Comparison of ENCODE assay signal across 24 cellular contexts in the genomic region with DNA sequence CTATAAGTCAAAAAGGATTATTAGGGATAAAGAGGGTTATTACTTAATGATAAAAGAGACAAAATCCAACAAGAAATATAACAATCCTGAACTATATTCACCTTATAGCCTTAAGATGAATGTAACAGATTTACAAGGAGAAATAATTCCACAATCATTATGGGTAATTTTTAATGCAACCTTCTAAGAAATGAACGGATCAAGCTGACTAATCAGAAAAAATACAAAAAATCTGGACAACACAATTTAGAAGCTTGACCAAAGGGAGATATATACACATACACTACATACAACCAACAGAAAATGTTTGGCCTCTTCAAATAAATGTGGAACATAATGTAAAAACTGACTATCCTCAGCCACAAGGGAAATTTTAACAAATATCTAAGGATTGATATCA.
DNase-seq lines count a peak whose midpoint lies in the region; ATAC-seq, FAIRE-seq and TF ChIP-seq lines count a peak whose summit lies in the region.
"Had no signal": no experiment of that assay in that cellular context is flagged by ENCODE, and none has a peak within 500 bp of the region (broad histone marks: within the 10 kb centered on the region; RNA-seq: fewer than 3 reads in every experiment).

No MANE protein-coding gene starts in this region.

- no peak for TF ChIP-seq EP300 in A549 (IDR thresholded peaks at IDR 0.05)
- no peak for TF ChIP-seq EP300 in K562 (IDR thresholded peaks at IDR 0.05; ENCODE audit: low read length)

- no peak overlapping the region for H2AK5ac ChIP-seq in IMR-90 (ENCODE audit: low read depth, low read length)

- no peak for TF ChIP-seq RAD21 in A549 (conservative IDR thresholded peaks at IDR 0.05 in 1 of 2, IDR thresholded peaks at IDR 0.05 in 1 of 2)
- TF ChIP-seq RAD21 in IMR-90 (IDR thresholded peaks at IDR 0.05; ENCODE audit: low read length): no peak
- TF ChIP-seq RAD21 in K562 (CRISPR knock-in tag; conservative IDR thresholded peaks at IDR 0.05 in 1 of 2, IDR thresholded peaks at IDR 0.05 in 1 of 2): no peak

- peaks cover 10% of the 10 kb centered on the region for H3K9me3 Mint-ChIP-seq in MCF 10A (ENCODE audit: unreplicated experiment)
- peaks cover 10% of the 10 kb centered on the region for H3K9me3 Mint-ChIP-seq in activated CD4-positive, alpha-beta T cell treated with anti-CD3 and anti-CD28 coated beads, Interleukin-2, amount 10 ng/mL, durations not matched to agents 7 days and 5 days
- peaks cover 0 to 10% of the 10 kb centered on the region in 2 donors for H3K9me3 Mint-ChIP-seq in effector memory CD8-positive, alpha-beta T cell

- dilution Hi-C loops in IMR-90 (cut with HindIII; ENCODE audit: low sequenced_read_pairs, unreplicated experiment): no loop called here

- TF ChIP-seq POLR2A in breast epithelium (IDR thresholded peaks at IDR 0.05): no peak
- TF ChIP-seq POLR2A in A549 (IDR thresholded peaks at IDR 0.05; ENCODE audit: low read length): no peak
- no peak for TF ChIP-seq POLR2A in IMR-90 (IDR thresholded peaks at IDR 0.05; ENCODE audit: low read depth, low read length)
- TF ChIP-seq POLR2A in K562 (conservative IDR thresholded peaks at IDR 0.05): no peak

- H3K4me3 Mint-ChIP-seq in MCF 10A (ENCODE audit: unreplicated experiment): no peak overlapping the region
- H3K4me3 Mint-ChIP-seq in activated CD4-positive, alpha-beta T cell treated with anti-CD3 and anti-CD28 coated beads, Interleukin-2, amount 10 ng/mL, durations not matched to agents 7 days and 5 days: no peak overlapping the region
- no peak overlapping the region for H3K4me3 Mint-ChIP-seq in effector memory CD8-positive, alpha-beta T cell
- H3K4me3 Mint-ChIP-seq: CD14-positive monocyte; CD4-positive, CD25-positive, alpha-beta regulatory T cell; CD8-positive, alpha-beta T cell had no signal

- H3K36me3 ChIP-seq in breast epithelium (no peaks in the 10 kb centered on the region), IMR-90 (ENCODE audit: control insufficient read depth, insufficient read depth, low read length) (peaks cover 13% of the 10 kb centered on the region), K562 (ENCODE audit: control insufficient read depth, insufficient read depth, low read length) (no peaks in the 10 kb centered on the region)

- in situ Hi-C loops in IMR-90 (cut with MboI; ENCODE audit: low sequenced_read_pairs) (no loop called here), K562 (cut with MboI) (no loop called here)

- H2BK15ac ChIP-seq in IMR-90 (ENCODE audit: low read depth, low read length): no peak overlapping the region

- H4K8ac ChIP-seq in IMR-90 (ENCODE audit: low read depth in 2 of 2, low read length in 2 of 2): no peak overlapping the region

- H3K36me3 Mint-ChIP-seq in MCF 10A (ENCODE audit: insufficient read depth, unreplicated experiment): peaks cover 44% of the 10 kb centered on the region
- peaks cover 31% of the 10 kb centered on the region for H3K36me3 Mint-ChIP-seq in activated CD4-positive, alpha-beta T cell treated with anti-CD3 and anti-CD28 coated beads, Interleukin-2, amount 10 ng/mL, durations not matched to agents 7 days and 5 days (ENCODE audit: low read depth)
- H3K36me3 Mint-ChIP-seq in effector memory CD8-positive, alpha-beta T cell (ENCODE audit: insufficient read depth): peaks cover 19% of the 10 kb centered on the region

- H3K27me3 Mint-ChIP-seq in MCF 10A (ENCODE audit: insufficient read depth, unreplicated experiment): no peaks in the 10 kb centered on the region
- H3K27me3 Mint-ChIP-seq in activated CD4-positive, alpha-beta T cell treated with anti-CD3 and anti-CD28 coated beads, Interleukin-2, amount 10 ng/mL, durations not matched to agents 7 days and 5 days: no peaks in the 10 kb centered on the region
- H3K27me3 Mint-ChIP-seq in effector memory CD8-positive, alpha-beta T cell: no peaks in the 10 kb centered on the region
- H3K27me3 Mint-ChIP-seq: CD4-positive, CD25-positive, alpha-beta regulatory T cell had no signal

- H2AFZ ChIP-seq in IMR-90 (replicated peaks; ENCODE audit: low read length, poor library complexity): no peak overlapping the region
- H2AFZ ChIP-seq in K562 (ENCODE audit: low read depth, low read length): no peak overlapping the region

- BruUV-seq in MCF 10A (replicated peaks; lab: Mats Ljungman, UMichigan) (TSS peak; percentile 16), IMR-90 (replicated peaks; lab: Mats Ljungman, UMichigan) (no TSS peak), K562 (replicated peaks; lab: Mats Ljungman, UMichigan) (no TSS peak)

- no peak overlapping the region for H3K14ac ChIP-seq in IMR-90 (replicated peaks; ENCODE audit: low read depth, low read length)

- no peak overlapping the region for H2BK120ac ChIP-seq in IMR-90 (ENCODE audit: low read depth, low read length)

- WGBS in A549 (ENCODE audit: missing lambda C conversion rate): 89% methylated on average over 1 of the region's 1 CpG
- no CpG with 5 or more reads among the region's 1 CpG for whole genome bisulfite sequencing in IMR-90 (ENCODE audit: extremely low coverage in 2 of 2, insufficient read length in 1 of 2), 2 experiments
- WGBS in K562 (ENCODE audit: insufficient coverage, low coverage, missing lambda C conversion rate): 0% methylated on average over 1 of the region's 1 CpG

- H3K9me3 ChIP-seq in breast epithelium (peaks cover 0 to 5% of the 10 kb centered on the region in 2 donors), A549 (peaks cover 14% of the 10 kb centered on the region), IMR-90 (ENCODE audit: control insufficient read depth, insufficient read depth, low read length) (peaks cover 3% of the 10 kb centered on the region), K562 (replicated peaks; ENCODE audit: control insufficient read depth, insufficient read depth, low read depth, low read length) (no peaks in the 10 kb centered on the region)
- H3K9me3 ChIP-seq: BE2C had no signal

- no peaks in the 10 kb centered on the region for H3K79me2 ChIP-seq in K562 (ENCODE audit: control insufficient read depth, insufficient read depth, low read length)

- intact Hi-C loops in MCF 10A (cut with micrococcal nuclease) (no loop called here), breast epithelium (cut with DNase I; ENCODE audit: low total_unique reads) (no loop called here), IMR-90 (cut with micrococcal nuclease) (no loop called here), K562 (cut with micrococcal nuclease) (no loop called here)

- H3K4me1 ChIP-seq in breast epithelium (no peaks in the 10 kb centered on the region), A549 (no peaks in the 10 kb centered on the region), IMR-90 (ENCODE audit: control insufficient read depth, insufficient read depth, low read length) (no peaks in the 10 kb centered on the region), K562 (replicated peaks in 1 of 2; ENCODE audit: control insufficient read depth in 2 of 2, insufficient read depth in 2 of 2, low read length in 2 of 2) (no peaks in the 10 kb centered on the region)
- H3K4me1 ChIP-seq: BE2C, BLaER1, Caco-2 had no signal

- no peak overlapping the region for H2AK9ac ChIP-seq in IMR-90 (replicated peaks; ENCODE audit: low read depth, low read length, poor library complexity)

- DNase-seq in MCF 10A (ENCODE audit: unreplicated experiment) (no peak), breast epithelium (ENCODE audit: low spot score in 2 of 2) (no peak), A549 (ENCODE audit: low read depth in 1 of 2, low spot score in 1 of 2) (no peak), IMR-90 (no peak), K562 (ENCODE audit: extremely low read depth in 1 of 4, low spot score in 3 of 4) (no peak)
- DNase-seq in activated CD4-positive, alpha-beta T cell treated with anti-CD3 and anti-CD28 coated beads, Interleukin-2, amount 10 ng/mL, durations not matched to agents 7 days and 5 days: no peak
- DNase-seq in effector memory CD8-positive, alpha-beta T cell: no peak
- DNase-seq: ACHN; BE2C; C1 segment of cervical spinal cord; Caco-2; Calu3; CD4-positive, CD25-positive, alpha-beta regulatory T cell; CD8-positive, alpha-beta T cell; DMS79 treated with DMSO at 0.1 percent for 48 hours; GDM1 had no signal

- no peak overlapping the region for H3K56ac ChIP-seq in IMR-90 (ENCODE audit: extremely low read depth, insufficient read depth, low read length)

- H3K18ac ChIP-seq in IMR-90 (ENCODE audit: low read depth, low read length): no peak overlapping the region

- H3K79me1 ChIP-seq in IMR-90 (ENCODE audit: low read depth in 1 of 2, low read length in 2 of 2): no peaks in the 10 kb centered on the region

- H3K4me3 ChIP-seq in breast epithelium (no peak overlapping the region), A549 (no peak overlapping the region), IMR-90 (ENCODE audit: insufficient read depth, low read depth, low read length) (no peak overlapping the region), K562 (no peak overlapping the region)
- H3K4me3 ChIP-seq: BLaER1, GM12878 had no signal

- no peak overlapping the region for H2BK20ac ChIP-seq in IMR-90 (ENCODE audit: low read depth, low read length)

- H4K91ac ChIP-seq in IMR-90 (ENCODE audit: insufficient read depth, low read depth, low read length): no peak overlapping the region

- H3K27me3 ChIP-seq in breast epithelium (no peaks in the 10 kb centered on the region), IMR-90 (ENCODE audit: control insufficient read depth, insufficient read depth, low read length) (no peaks in the 10 kb centered on the region), K562 (ENCODE audit: control insufficient read depth in 2 of 2, insufficient read depth in 2 of 2, low read length in 2 of 2) (no peaks in the 10 kb centered on the region)
- H3K27me3 ChIP-seq: BE2C, BLaER1 had no signal

- POLR2A ChIA-PET in MCF 10A (lab: Yijun Ruan, JAX) (interaction anchor here (1.3 kb wide), 1 partner anchor 11 kb away, joined by 3 read pairs; no protein-coding TSS in a partner anchor), A549 (lab: Yijun Ruan, JAX) (no interaction called here), IMR-90 (lab: Charles Lee; ENCODE audit: unreplicated experiment) (no interaction called here), K562 (lab: Yijun Ruan, JAX) (interaction anchor here (1.5 kb wide), 1 partner anchor 34 kb away, joined by 3 read pairs; no protein-coding TSS in a partner anchor)
- POLR2A ChIA-PET in activated CD4-positive, alpha-beta T cell treated with anti-CD3 and anti-CD28 coated beads, Interleukin-2, amount 10 ng/mL, durations not matched to agents 7 days and 5 days (lab: Charles Lee): no interaction called here

- H3K4me2 ChIP-seq in A549: no peak overlapping the region
- H3K4me2 ChIP-seq in IMR-90 (ENCODE audit: low read depth, low read length): no peak overlapping the region
- no peak overlapping the region for H3K4me2 ChIP-seq in K562 (ENCODE audit: insufficient read depth, low read length)
- H3K4me2 ChIP-seq: BLaER1 had no signal

- H3K9me1 ChIP-seq in IMR-90 (ENCODE audit: insufficient read depth, low read length) (no peaks in the 10 kb centered on the region), K562 (ENCODE audit: control insufficient read depth, insufficient read depth, low read length) (no peaks in the 10 kb centered on the region)

- H4K5ac ChIP-seq in IMR-90 (ENCODE audit: low read depth, low read length): no peak overlapping the region

- no peak overlapping the region for H3K9ac ChIP-seq in IMR-90 (ENCODE audit: low read depth, low read length)
- no peak overlapping the region for H3K9ac ChIP-seq in K562 (ENCODE audit: insufficient read depth in 1 of 2, low read depth in 2 of 2, low read length in 2 of 2)
- H3K9ac ChIP-seq: BLaER1 had no signal

- no peaks in the 10 kb centered on the region for H3K4me1 Mint-ChIP-seq in MCF 10A (ENCODE audit: insufficient read depth, unreplicated experiment)
- H3K4me1 Mint-ChIP-seq in activated CD4-positive, alpha-beta T cell treated with anti-CD3 and anti-CD28 coated beads, Interleukin-2, amount 10 ng/mL, durations not matched to agents 7 days and 5 days: no peaks in the 10 kb centered on the region
- H3K4me1 Mint-ChIP-seq in effector memory CD8-positive, alpha-beta T cell (ENCODE audit: low read depth in 2 of 2): no peaks in the 10 kb centered on the region
- H3K4me1 Mint-ChIP-seq: CD14-positive monocyte; CD4-positive, CD25-positive, alpha-beta regulatory T cell had no signal

- no peak overlapping the region for H3K4ac ChIP-seq in IMR-90 (ENCODE audit: low read depth, low read length)

- no peaks in the 10 kb centered on the region for H4K20me1 ChIP-seq in IMR-90 (ENCODE audit: insufficient read depth, low read length)
- no peaks in the 10 kb centered on the region for H4K20me1 ChIP-seq in K562 (replicated peaks; ENCODE audit: control insufficient read depth, insufficient read depth, low read length)
- H4K20me1 ChIP-seq: BLaER1 had no signal

- CTCF ChIA-PET in MCF 10A (lab: Yijun Ruan, JAX) (no interaction called here), A549 (lab: Yijun Ruan, JAX) (no interaction called here), IMR-90 (lab: Yijun Ruan, JAX) (no interaction called here), K562 (lab: Yijun Ruan, JAX; ENCODE audit: low intra/inter-chr PET ratio) (no interaction called here)
- CTCF ChIA-PET in activated CD4-positive, alpha-beta T cell treated with anti-CD3 and anti-CD28 coated beads, Interleukin-2, amount 10 ng/mL, durations not matched to agents 7 days and 5 days (lab: Charles Lee): no interaction called here

- no peak overlapping the region for H3K27ac Mint-ChIP-seq in MCF 10A (ENCODE audit: low read depth, unreplicated experiment)
- H3K27ac Mint-ChIP-seq in activated CD4-positive, alpha-beta T cell treated with anti-CD3 and anti-CD28 coated beads, Interleukin-2, amount 10 ng/mL, durations not matched to agents 7 days and 5 days: no peak overlapping the region
- peak overlapping the region in 1 of 2 donors; percentile 77 for H3K27ac Mint-ChIP-seq in effector memory CD8-positive, alpha-beta T cell
- H3K27ac Mint-ChIP-seq: CD14-positive monocyte; CD4-positive, CD25-positive, alpha-beta regulatory T cell; CD8-positive, alpha-beta T cell had no signal

- FAIRE-seq in A549 (lab: Jason Lieb, UNC): no peak
- no peak for FAIRE-seq in K562 (lab: Jason Lieb, UNC)
- FAIRE-seq: D721Med, GM12878, GM12892, GM18507, GM19239 had no signal

- H2BK5ac ChIP-seq in IMR-90 (ENCODE audit: low read depth, low read length, poor library complexity, severe bottlenecking): no peak overlapping the region

- ATAC-seq in A549: no peak
- ATAC-seq in IMR-90 (ENCODE audit: low read depth): no peak
- ATAC-seq in K562: no peak
- ATAC-seq in effector memory CD8-positive, alpha-beta T cell (replicated peaks): no peak
- ATAC-seq: CD8-positive, alpha-beta T cell; GM12878 had no signal

- H3K23ac ChIP-seq in IMR-90 (ENCODE audit: low read depth, low read length): no peak overlapping the region

- no peak for TF ChIP-seq CTCF in MCF 10A (IDR thresholded peaks at IDR 0.05; ENCODE audit: unreplicated experiment)
- no peak for TF ChIP-seq CTCF in breast epithelium (IDR thresholded peaks at IDR 0.05)
- no peak for TF ChIP-seq CTCF in A549 (IDR thresholded peaks at IDR 0.05)
- TF ChIP-seq CTCF in IMR-90 (conservative IDR thresholded peaks at IDR 0.05; ENCODE audit: low read depth, low read length): no peak
- TF ChIP-seq CTCF in K562 (IDR thresholded peaks at IDR 0.05 in 2 of 3, conservative IDR thresholded peaks at IDR 0.05 in 1 of 3; ENCODE audit: insufficient read depth in 2 of 3, low read depth in 1 of 3, low read length in 3 of 3): no peak

- no peak overlapping the region for H3K27ac ChIP-seq in breast epithelium
- H3K27ac ChIP-seq in A549: no peak overlapping the region
- H3K27ac ChIP-seq in IMR-90 (ENCODE audit: insufficient read depth, low read length): no peak overlapping the region
- H3K27ac ChIP-seq in K562 (ENCODE audit: extremely low read depth, low read depth, low read length): no peak overlapping the region
- H3K27ac ChIP-seq: 22Rv1, BLaER1 had no signal

Comparison
In these comparisons a context has a peak if more than half of its experiments do, and no peak if none do; other contexts are left out.
1. POLR2A ChIA-PET loops: an anchor here in MCF 10A (1.3 kb wide) and K562 (1.5 kb wide); none called in A549, IMR-90 and activated CD4-positive, alpha-beta T cell treated with anti-CD3 and anti-CD28 coated beads, Interleukin-2, amount 10 ng/mL, durations not matched to agents 7 days and 5 days.